ENCODE assay signal across 8 cellular contexts in genomic region chr11:71446942-71447688, GRCh38. TPM values are rescaled to one million over a fixed set of nuclear protein-coding genes. Genes with fewer than 3 reads are reported as not detected.
DNase-seq lines count a peak whose midpoint lies in the region; ATAC-seq and TF ChIP-seq lines count a peak whose summit lies in the region.

No MANE protein-coding gene starts in this region.

- DNase-seq in activated naive CD4-positive, alpha-beta T cell treated with Interleukin-2 at 50 U/mL for 16 hours = no peak
- DNase-seq in fibroblast of peridontal ligament (ENCODE audit: extremely low read depth) (peak; percentile 78), omental fat pad (ENCODE audit: low spot score) (peak; percentile 53), NCI-H1048 (lab: John Stamatoyannopoulos, UW) (no peak)

- H3K27ac Mint-ChIP-seq in activated naive CD4-positive, alpha-beta T cell treated with anti-CD3 and anti-CD28 coated beads, Interleukin-2, amount 50 U/mL, for 24 hours = peak overlapping the region; percentile 84
- peak overlapping the region; percentile 84 for H3K27ac Mint-ChIP-seq in T-helper 1 cell treated with Interleukin-12 subunit alpha and Interleukin-12 subunit beta and Interleukin-4 antibody, amounts not matched to agents 30 μg/mL and 1 μg/mL, for 36 hours

- H3K9me3 Mint-ChIP-seq in activated naive CD4-positive, alpha-beta T cell treated with anti-CD3 and anti-CD28 coated beads, Interleukin-2, amount 50 U/mL, for 24 hours = peaks cover 8% of the 10 kb centered on the region
- peaks cover 9% of the 10 kb centered on the region for H3K9me3 Mint-ChIP-seq in T-helper 1 cell treated with Interleukin-12 subunit alpha and Interleukin-12 subunit beta and Interleukin-4 antibody, amounts not matched to agents 30 μg/mL and 1 μg/mL, for 36 hours

- TF ChIP-seq CTCF in omental fat pad (IDR thresholded peaks at IDR 0.05) = no peak

- H3K36me3 Mint-ChIP-seq in activated naive CD4-positive, alpha-beta T cell treated with anti-CD3 and anti-CD28 coated beads, Interleukin-2, amount 50 U/mL, for 24 hours = peaks cover 21% of the 10 kb centered on the region
- peaks cover 41% of the 10 kb centered on the region for H3K36me3 Mint-ChIP-seq in T-helper 1 cell treated with Interleukin-12 subunit alpha and Interleukin-12 subunit beta and Interleukin-4 antibody, amounts not matched to agents 30 μg/mL and 1 μg/mL, for 36 hours (ENCODE audit: low read depth)

- H3K27me3 Mint-ChIP-seq in activated naive CD4-positive, alpha-beta T cell treated with anti-CD3 and anti-CD28 coated beads, Interleukin-2, amount 50 U/mL, for 24 hours = no peaks in the 10 kb centered on the region
- no peaks in the 10 kb centered on the region for H3K27me3 Mint-ChIP-seq in T-helper 1 cell treated with Interleukin-12 subunit alpha and Interleukin-12 subunit beta and Interleukin-4 antibody, amounts not matched to agents 30 μg/mL and 1 μg/mL, for 36 hours (ENCODE audit: low read depth)

- peaks cover 41% of the 10 kb centered on the region for H3K4me1 Mint-ChIP-seq in activated naive CD4-positive, alpha-beta T cell treated with anti-CD3 and anti-CD28 coated beads, Interleukin-2, amount 50 U/mL, for 24 hours
- H3K4me1 Mint-ChIP-seq in T-helper 1 cell treated with Interleukin-12 subunit alpha and Interleukin-12 subunit beta and Interleukin-4 antibody, amounts not matched to agents 30 μg/mL and 1 μg/mL, for 36 hours (ENCODE audit: low read depth) = peaks cover 45% of the 10 kb centered on the region

- ATAC-seq in omental fat pad (ENCODE audit: low FRiP score) (peak; percentile 63), HG02981 (IDR thresholded peaks at IDR 0.05; ENCODE audit: unreplicated experiment) (no peak), HG03565 (IDR thresholded peaks at IDR 0.05; ENCODE audit: unreplicated experiment) (no peak)

- peak overlapping the region; percentile 90 for H3K4me3 Mint-ChIP-seq in activated naive CD4-positive, alpha-beta T cell treated with anti-CD3 and anti-CD28 coated beads, Interleukin-2, amount 50 U/mL, for 24 hours
- peak overlapping the region; percentile 93 for H3K4me3 Mint-ChIP-seq in T-helper 1 cell treated with Interleukin-12 subunit alpha and Interleukin-12 subunit beta and Interleukin-4 antibody, amounts not matched to agents 30 μg/mL and 1 μg/mL, for 36 hours

RNA-seq across cellular contexts. Expression of gene DHCR7, which starts 1.1 kb away (rescaled TPM):
- 10 to 100 TPM; 12.9 to 76.5 (median 37.4) TPM for total RNA-seq in omental fat pad

RNA-seq across cellular contexts. Expression of gene NADSYN1, which starts 5.9 kb away (rescaled TPM):
- total RNA-seq in omental fat pad = 10 to 100 TPM; 42.9 to 78.2 (median 64.1) TPM

Comparison
In these comparisons a context has a peak if more than half of its experiments do, and no peak if none do; other contexts are left out.
1. DNase-seq: peak in fibroblast of peridontal ligament (single experiment) and omental fat pad (single experiment); none in activated naive CD4-positive, alpha-beta T cell treated with Interleukin-2 at 50 U/mL for 16 hours (single experiment) and NCI-H1048 (single experiment).